Comparison of ENCODE assay signal across 8 cellular contexts in genomic region chr19:39502640-39503417, GRCh38. TPM values are rescaled to one million over a fixed set of nuclear protein-coding genes. Genes with fewer than 3 reads are reported as not detected.
DNase-seq lines count a peak whose midpoint lies in the region; ATAC-seq and TF ChIP-seq lines count a peak whose summit lies in the region.

No MANE protein-coding gene starts in this region.

- H3K27ac ChIP-seq in Peyer's patch = no peak overlapping the region

- H3K27me3 ChIP-seq in Peyer's patch = peaks cover 0 to 24% of the 10 kb centered on the region in 2 donors

- H3K4me1 ChIP-seq in Peyer's patch = peaks cover 0 to 25% (median 16%) of the 10 kb centered on the region in 4 donors

- no peaks in the 10 kb centered on the region for H3K9me3 ChIP-seq in Peyer's patch

- TF ChIP-seq POLR2A in Peyer's patch (IDR thresholded peaks at IDR 0.05) = no peak

- TF ChIP-seq CTCF in Peyer's patch (IDR thresholded peaks at IDR 0.05) (peak; percentile 77 to 94 (median 86)), fibroblast of villous mesenchyme (IDR thresholded peaks at IDR 0.05; ENCODE audit: insufficient read depth, low read depth, low read length) (peak; percentile 63)

- no peak for ATAC-seq in HG03520 (IDR thresholded peaks at IDR 0.05; ENCODE audit: unreplicated experiment)

- DNase-seq in GM19240 (ENCODE audit: insufficient read length, low spot score) = peak; percentile 75
- peak; percentile 40 to 76 (median 71) for DNase-seq in Peyer's patch
- peak; percentile 46 to 71 for DNase-seq in activated T-helper 1 cell treated with anti-CD3 and anti-CD28 coated beads, Interleukin-2, amount 50 U/mL, for 16 hours (ENCODE audit: low read depth in 1 of 2, low spot score in 1 of 2)
- peak; percentile 68 for DNase-seq in fibroblast of villous mesenchyme (ENCODE audit: low read depth)
- peak; percentile 86 for DNase-seq in retina
- DNase-seq in amniotic stem cell (lab: John Stamatoyannopoulos, UW) = no peak
- no peak for DNase-seq in NCI-H1417 (lab: John Stamatoyannopoulos, UW)

- H3K36me3 ChIP-seq in Peyer's patch = no peaks in the 10 kb centered on the region

- peak overlapping the region in 1 of 4 donors; percentile 9 for H3K4me3 ChIP-seq in Peyer's patch
- no peak overlapping the region for H3K4me3 ChIP-seq in fibroblast of villous mesenchyme (ENCODE audit: low read depth, low read length)

RNA-seq across cellular contexts. Expression of gene DLL3, which starts 4.1 kb away (rescaled TPM):
- total RNA-seq in Peyer's patch = under 1 TPM in 2 of 4 donors, not detected in 2; 0.47 to 0.67 TPM
- total RNA-seq in fibroblast of villous mesenchyme = under 0.01 and 0.43 TPM in 2 replicates

RNA-seq across cellular contexts. Expression of gene SELENOV, which starts 12.1 kb away (rescaled TPM):
- total RNA-seq in Peyer's patch (not detected), fibroblast of villous mesenchyme (not detected in 2 replicates)

RNA-seq across cellular contexts. Expression of gene TIMM50, which starts 22.2 kb away (rescaled TPM):
- total RNA-seq in Peyer's patch = 10 to 100 TPM; 25.4 to 61.1 (median 33.2) TPM
- total RNA-seq in fibroblast of villous mesenchyme = 48.8 and 49.6 TPM in 2 replicates

RNA-seq across cellular contexts. Expression of gene EID2B, which starts 29.8 kb away (rescaled TPM):
- total RNA-seq in Peyer's patch (1 to 10 TPM in 2 of 4 donors, under 1 TPM in 1, not detected in 1; 0.35 to 1.7 (median 1.1) TPM), fibroblast of villous mesenchyme (4.3 and 4.5 TPM in 2 replicates)

RNA-seq across cellular contexts. Expression of gene EID2, which starts 37.1 kb away (rescaled TPM):
- 10 to 100 TPM in 1 of 4 donors, 1 to 10 TPM in 3; 7.1 to 12.4 (median 8.8) TPM for total RNA-seq in Peyer's patch
- total RNA-seq in fibroblast of villous mesenchyme = 8.4 and 10.8 TPM in 2 replicates

Comparison
In these comparisons a context has a peak if more than half of its experiments do, and no peak if none do; other contexts are left out.
1. DNase-seq: peak in GM19240 (single experiment), Peyer's patch (3 of 3), activated T-helper 1 cell treated with anti-CD3 and anti-CD28 coated beads, Interleukin-2, amount 50 U/mL, for 16 hours (2 of 2), fibroblast of villous mesenchyme (single experiment) and retina (single experiment); none in amniotic stem cell (single experiment) and NCI-H1417 (0 of 3).